ENCODE assay signal across 16 cellular contexts in the genomic region with DNA sequence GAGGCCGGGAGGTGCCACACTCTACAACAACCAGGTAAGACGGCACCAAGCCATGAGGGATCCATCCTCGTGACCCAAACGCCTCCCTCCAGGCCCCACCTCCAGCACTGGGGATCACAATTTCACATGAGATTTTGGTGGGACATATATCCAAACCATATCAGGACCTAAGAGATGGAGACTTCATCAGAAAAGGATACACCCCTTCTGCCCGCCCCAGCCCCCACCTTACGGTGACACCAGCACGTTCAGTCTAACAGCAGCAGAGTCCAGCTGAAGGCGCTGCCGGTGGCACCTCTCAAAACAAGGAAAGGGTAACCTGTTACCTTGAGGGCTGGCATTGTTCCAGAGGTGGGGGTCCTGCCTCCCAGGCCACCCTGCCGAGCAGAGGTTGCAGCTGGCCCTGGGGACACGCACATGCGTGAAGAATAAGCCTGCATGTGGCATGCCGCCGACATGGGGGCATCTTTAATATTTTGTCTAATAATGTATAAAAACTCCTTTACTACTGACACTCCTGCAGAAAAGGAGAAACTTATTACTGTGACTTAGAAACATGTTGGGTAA.
DNase-seq lines count a peak whose midpoint lies in the region; ATAC-seq and TF ChIP-seq lines count a peak whose summit lies in the region.
"Had no signal": no experiment of that assay in that cellular context is flagged by ENCODE, and none has a peak within 500 bp of the region (broad histone marks: within the 10 kb centered on the region; RNA-seq: fewer than 3 reads in every experiment).

No MANE protein-coding gene starts in this region.

- H3K27ac ChIP-seq in right atrium auricular region (no peak overlapping the region), esophagus muscularis mucosa (replicated peaks in 1 of 4) (no peak overlapping the region), ascending aorta (no peak overlapping the region), esophagus squamous epithelium (no peak overlapping the region)
- H3K27ac ChIP-seq: 22Rv1; A549; BLaER1 treated with 17β-estradiol and CSF1 and Interleukin-3, amounts not matched to agents 10 nM and 100 nM; C4-2B had no signal

- H3K4me1 ChIP-seq in right atrium auricular region: no peaks in the 10 kb centered on the region
- no peaks in the 10 kb centered on the region for H3K4me1 ChIP-seq in esophagus muscularis mucosa
- no peaks in the 10 kb centered on the region for H3K4me1 ChIP-seq in ascending aorta
- H3K4me1 ChIP-seq in esophagus squamous epithelium: no peaks in the 10 kb centered on the region
- H3K4me1 ChIP-seq: A549, Caco-2 had no signal

- H3K4me3 ChIP-seq in right atrium auricular region (no peak overlapping the region), esophagus muscularis mucosa (no peak overlapping the region), ascending aorta (no peak overlapping the region), esophagus squamous epithelium (no peak overlapping the region)
- H3K4me3 ChIP-seq: A549; BLaER1 treated with 17β-estradiol and CSF1 and Interleukin-3, amounts not matched to agents 10 nM and 100 nM had no signal

- H3K27me3 ChIP-seq in right atrium auricular region: no peaks in the 10 kb centered on the region
- no peaks in the 10 kb centered on the region for H3K27me3 ChIP-seq in esophagus muscularis mucosa
- H3K27me3 ChIP-seq in ascending aorta: no peaks in the 10 kb centered on the region
- no peaks in the 10 kb centered on the region for H3K27me3 ChIP-seq in esophagus squamous epithelium
- H3K27me3 ChIP-seq: BLaER1 treated with 17β-estradiol and CSF1 and Interleukin-3, amounts not matched to agents 10 nM and 100 nM had no signal

- H3K36me3 ChIP-seq in right atrium auricular region (no peaks in the 10 kb centered on the region), esophagus muscularis mucosa (no peaks in the 10 kb centered on the region), ascending aorta (no peaks in the 10 kb centered on the region), esophagus squamous epithelium (no peaks in the 10 kb centered on the region)
- H3K36me3 ChIP-seq: BLaER1 treated with 17β-estradiol and CSF1 and Interleukin-3, amounts not matched to agents 10 nM and 100 nM had no signal

- H3K9me3 ChIP-seq in right atrium auricular region (no peaks in the 10 kb centered on the region), esophagus muscularis mucosa (no peaks in the 10 kb centered on the region), ascending aorta (no peaks in the 10 kb centered on the region), esophagus squamous epithelium (no peaks in the 10 kb centered on the region)
- H3K9me3 ChIP-seq: A549; BLaER1 treated with 17β-estradiol and CSF1 and Interleukin-3, amounts not matched to agents 10 nM and 100 nM; Caco-2 had no signal

- DNase-seq in Right ventricle myocardium inferior (ENCODE audit: missing footprints) (peak; percentile 62), right atrium auricular region (ENCODE audit: low spot score) (no peak), esophagus muscularis mucosa (ENCODE audit: extremely low spot score) (peak; percentile 90), ascending aorta (ENCODE audit: low spot score in 2 of 2) (no peak), esophagus squamous epithelium (lab: John Stamatoyannopoulos, UW) (no peak)
- DNase-seq: AML-193; Caco-2; Calu3; CD4-positive, alpha-beta T cell; CD8-positive, alpha-beta T cell; DMS79 treated with DMSO at 0.1 percent for 48 hours; GF-D8 had no signal

- 77% methylated on average over 14 of the region's 14 CpGs for WGBS in esophagus muscularis mucosa
- 83 to 86% methylated on average over 8 to 9 of the region's 14 CpGs for WGBS in esophagus squamous epithelium, 2 donors

- intact Hi-C loops in Right ventricle myocardium inferior (cut with DNase I) (no loop called here), esophagus muscularis mucosa (cut with DNase I) (no loop called here), ascending aorta (cut with DNase I) (no loop called here), esophagus squamous epithelium (cut with DNase I) (no loop called here)

- no peak for TF ChIP-seq CTCF in right atrium auricular region (IDR thresholded peaks at IDR 0.05)
- no peak for TF ChIP-seq CTCF in esophagus muscularis mucosa (IDR thresholded peaks at IDR 0.05)
- no peak for TF ChIP-seq CTCF in ascending aorta (IDR thresholded peaks at IDR 0.05)
- no peak for TF ChIP-seq CTCF in esophagus squamous epithelium (IDR thresholded peaks at IDR 0.05)

- no peak for TF ChIP-seq POLR2A in esophagus muscularis mucosa (IDR thresholded peaks at IDR 0.05; ENCODE audit: low read depth)
- no peak for TF ChIP-seq POLR2A in esophagus squamous epithelium (IDR thresholded peaks at IDR 0.05)

- no peak for TF ChIP-seq EP300 in esophagus muscularis mucosa (IDR thresholded peaks at IDR 0.05)

- ATAC-seq in Right ventricle myocardium inferior: no peak
- ATAC-seq: A549; CD8-positive, alpha-beta T cell had no signal

Comparison
In these comparisons a context has a peak if more than half of its experiments do, and no peak if none do; other contexts are left out.
1. DNase-seq: peak in Right ventricle myocardium inferior (single experiment) and esophagus muscularis mucosa (single experiment); none in right atrium auricular region (single experiment), ascending aorta (0 of 2) and esophagus squamous epithelium (single experiment).